1 cellular context compared by ENCODE assay signal in genomic region chr19:35643255-35644205, GRCh38.
TF ChIP-seq lines count a peak whose summit lies in the region.

No MANE protein-coding gene starts in this region.

TF ChIP-seq in K562, 482 proteins besides CTCF, POLR2A, EP300 and RAD21 (continued from another document and continues in another):
- TF ChIP-seq, protein P1, sequence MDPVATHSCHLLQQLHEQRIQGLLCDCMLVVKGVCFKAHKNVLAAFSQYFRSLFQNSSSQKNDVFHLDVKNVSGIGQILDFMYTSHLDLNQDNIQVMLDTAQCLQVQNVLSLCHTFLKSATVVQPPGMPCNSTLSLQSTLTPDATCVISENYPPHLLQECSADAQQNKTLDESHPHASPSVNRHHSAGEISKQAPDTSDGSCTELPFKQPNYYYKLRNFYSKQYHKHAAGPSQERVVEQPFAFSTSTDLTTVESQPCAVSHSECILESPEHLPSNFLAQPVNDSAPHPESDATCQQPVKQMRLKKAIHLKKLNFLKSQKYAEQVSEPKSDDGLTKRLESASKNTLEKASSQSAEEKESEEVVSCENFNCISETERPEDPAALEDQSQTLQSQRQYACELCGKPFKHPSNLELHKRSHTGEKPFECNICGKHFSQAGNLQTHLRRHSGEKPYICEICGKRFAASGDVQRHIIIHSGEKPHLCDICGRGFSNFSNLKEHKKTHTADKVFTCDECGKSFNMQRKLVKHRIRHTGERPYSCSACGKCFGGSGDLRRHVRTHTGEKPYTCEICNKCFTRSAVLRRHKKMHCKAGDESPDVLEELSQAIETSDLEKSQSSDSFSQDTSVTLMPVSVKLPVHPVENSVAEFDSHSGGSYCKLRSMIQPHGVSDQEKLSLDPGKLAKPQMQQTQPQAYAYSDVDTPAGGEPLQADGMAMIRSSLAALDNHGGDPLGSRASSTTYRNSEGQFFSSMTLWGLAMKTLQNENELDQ (CRISPR knock-in tag; IDR thresholded peaks at IDR 0.05; ENCODE audit: borderline replicate concordance) = peak; percentile 78; the same call in 1 of the 2 replicates
- TF ChIP-seq ZNF707 (CRISPR knock-in tag; conservative IDR thresholded peaks at IDR 0.05) = no peak
- TF ChIP-seq, protein P2, sequence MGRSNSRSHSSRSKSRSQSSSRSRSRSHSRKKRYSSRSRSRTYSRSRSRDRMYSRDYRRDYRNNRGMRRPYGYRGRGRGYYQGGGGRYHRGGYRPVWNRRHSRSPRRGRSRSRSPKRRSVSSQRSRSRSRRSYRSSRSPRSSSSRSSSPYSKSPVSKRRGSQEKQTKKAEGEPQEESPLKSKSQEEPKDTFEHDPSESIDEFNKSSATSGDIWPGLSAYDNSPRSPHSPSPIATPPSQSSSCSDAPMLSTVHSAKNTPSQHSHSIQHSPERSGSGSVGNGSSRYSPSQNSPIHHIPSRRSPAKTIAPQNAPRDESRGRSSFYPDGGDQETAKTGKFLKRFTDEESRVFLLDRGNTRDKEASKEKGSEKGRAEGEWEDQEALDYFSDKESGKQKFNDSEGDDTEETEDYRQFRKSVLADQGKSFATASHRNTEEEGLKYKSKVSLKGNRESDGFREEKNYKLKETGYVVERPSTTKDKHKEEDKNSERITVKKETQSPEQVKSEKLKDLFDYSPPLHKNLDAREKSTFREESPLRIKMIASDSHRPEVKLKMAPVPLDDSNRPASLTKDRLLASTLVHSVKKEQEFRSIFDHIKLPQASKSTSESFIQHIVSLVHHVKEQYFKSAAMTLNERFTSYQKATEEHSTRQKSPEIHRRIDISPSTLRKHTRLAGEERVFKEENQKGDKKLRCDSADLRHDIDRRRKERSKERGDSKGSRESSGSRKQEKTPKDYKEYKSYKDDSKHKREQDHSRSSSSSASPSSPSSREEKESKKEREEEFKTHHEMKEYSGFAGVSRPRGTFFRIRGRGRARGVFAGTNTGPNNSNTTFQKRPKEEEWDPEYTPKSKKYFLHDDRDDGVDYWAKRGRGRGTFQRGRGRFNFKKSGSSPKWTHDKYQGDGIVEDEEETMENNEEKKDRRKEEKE (IDR thresholded peaks at IDR 0.05; ENCODE audit: borderline replicate concordance in 1 of 2, control insufficient read depth in 1 of 2, low read depth in 2 of 2, low read length in 1 of 2) = peak in 1 of 2 experiments; percentile 94; a peak in 2 of 4 replicates
- TF ChIP-seq ZNF311 (CRISPR knock-in tag; IDR thresholded peaks at IDR 0.05) = 0 out of 2 replicates have a peak, but pooled peaks have one; percentile 63
- peak; percentile 49; the same call in 1 of the 2 replicates for TF ChIP-seq ESRRA (IDR thresholded peaks at IDR 0.05; ENCODE audit: borderline replicate concordance, low read depth)
- TF ChIP-seq, protein P3, sequence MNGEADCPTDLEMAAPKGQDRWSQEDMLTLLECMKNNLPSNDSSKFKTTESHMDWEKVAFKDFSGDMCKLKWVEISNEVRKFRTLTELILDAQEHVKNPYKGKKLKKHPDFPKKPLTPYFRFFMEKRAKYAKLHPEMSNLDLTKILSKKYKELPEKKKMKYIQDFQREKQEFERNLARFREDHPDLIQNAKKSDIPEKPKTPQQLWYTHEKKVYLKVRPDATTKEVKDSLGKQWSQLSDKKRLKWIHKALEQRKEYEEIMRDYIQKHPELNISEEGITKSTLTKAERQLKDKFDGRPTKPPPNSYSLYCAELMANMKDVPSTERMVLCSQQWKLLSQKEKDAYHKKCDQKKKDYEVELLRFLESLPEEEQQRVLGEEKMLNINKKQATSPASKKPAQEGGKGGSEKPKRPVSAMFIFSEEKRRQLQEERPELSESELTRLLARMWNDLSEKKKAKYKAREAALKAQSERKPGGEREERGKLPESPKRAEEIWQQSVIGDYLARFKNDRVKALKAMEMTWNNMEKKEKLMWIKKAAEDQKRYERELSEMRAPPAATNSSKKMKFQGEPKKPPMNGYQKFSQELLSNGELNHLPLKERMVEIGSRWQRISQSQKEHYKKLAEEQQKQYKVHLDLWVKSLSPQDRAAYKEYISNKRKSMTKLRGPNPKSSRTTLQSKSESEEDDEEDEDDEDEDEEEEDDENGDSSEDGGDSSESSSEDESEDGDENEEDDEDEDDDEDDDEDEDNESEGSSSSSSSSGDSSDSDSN (IDR thresholded peaks at IDR 0.05; ENCODE audit: borderline replicate concordance in 1 of 2, low read depth in 2 of 2, low read length in 2 of 2) = peak; percentile 89 to 94; a peak in 3 of 4 replicates
- TF ChIP-seq ZNF124 (CRISPR knock-in tag; IDR thresholded peaks at IDR 0.05) = 0 out of 2 replicates have a peak, but pooled peaks have one; percentile 21
- TF ChIP-seq, protein P4, sequence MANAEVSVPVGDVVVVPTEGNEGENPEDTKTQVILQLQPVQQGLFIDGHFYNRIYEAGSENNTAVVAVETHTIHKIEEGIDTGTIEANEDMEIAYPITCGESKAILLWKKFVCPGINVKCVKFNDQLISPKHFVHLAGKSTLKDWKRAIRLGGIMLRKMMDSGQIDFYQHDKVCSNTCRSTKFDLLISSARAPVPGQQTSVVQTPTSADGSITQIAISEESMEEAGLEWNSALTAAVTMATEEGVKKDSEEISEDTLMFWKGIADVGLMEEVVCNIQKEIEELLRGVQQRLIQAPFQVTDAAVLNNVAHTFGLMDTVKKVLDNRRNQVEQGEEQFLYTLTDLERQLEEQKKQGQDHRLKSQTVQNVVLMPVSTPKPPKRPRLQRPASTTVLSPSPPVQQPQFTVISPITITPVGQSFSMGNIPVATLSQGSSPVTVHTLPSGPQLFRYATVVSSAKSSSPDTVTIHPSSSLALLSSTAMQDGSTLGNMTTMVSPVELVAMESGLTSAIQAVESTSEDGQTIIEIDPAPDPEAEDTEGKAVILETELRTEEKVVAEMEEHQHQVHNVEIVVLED (CRISPR knock-in tag; IDR thresholded peaks at IDR 0.05) = peak; percentile 49; the same call in 1 of the 2 replicates
- TF ChIP-seq KAT7 (CRISPR knock-in tag; IDR thresholded peaks at IDR 0.05; ENCODE audit: borderline replicate concordance) = peak; percentile 84; the same call in 1 of the 2 replicates
- TF ChIP-seq EWSR1 (IDR thresholded peaks at IDR 0.05; ENCODE audit: borderline replicate concordance, low read depth, partially characterized antibody) = no peak
- TF ChIP-seq ZNF121 (CRISPR knock-in tag; conservative IDR thresholded peaks at IDR 0.05) = 0 out of 2 replicates have a peak, but pooled peaks have one; percentile 28
- TF ChIP-seq ELF1 (tag; IDR thresholded peaks at IDR 0.05) = no peak
- TF ChIP-seq KLF16 (IDR thresholded peaks at IDR 0.05) = no peak
- TF ChIP-seq E2F5 (CRISPR knock-in tag; IDR thresholded peaks at IDR 0.05) = peak; percentile 95
- TF ChIP-seq SIN3A (IDR thresholded peaks at IDR 0.05; ENCODE audit: borderline replicate concordance in 2 of 2, control insufficient read depth in 1 of 2, low read depth in 2 of 2, low read length in 2 of 2) = peak; percentile 72 to 80; a peak in 3 of 4 replicates
- no peak; the same call in 1 of the 2 replicates for TF ChIP-seq ZBTB43 (CRISPR knock-in tag; IDR thresholded peaks at IDR 0.05)
- 0 out of 2 replicates have a peak, but pooled peaks have one; percentile 46 for TF ChIP-seq ZNF12 (CRISPR knock-in tag; IDR thresholded peaks at IDR 0.05)
- peak in 1 of 2 experiments; percentile 82; a peak in 1 of 4 replicates for TF ChIP-seq FOXA3 (CRISPR knock-in tag; conservative IDR thresholded peaks at IDR 0.05 in 1 of 2, IDR thresholded peaks at IDR 0.05 in 1 of 2)
- TF ChIP-seq HMG20A (CRISPR knock-in tag; conservative IDR thresholded peaks at IDR 0.05) = no peak
- TF ChIP-seq TGIF2 (CRISPR knock-in tag; IDR thresholded peaks at IDR 0.05) = peak; percentile 82; the same call in 1 of the 2 replicates
- TF ChIP-seq TAF15 (IDR thresholded peaks at IDR 0.05; ENCODE audit: low read depth, low read length) = no peak
- TF ChIP-seq CBX2 (IDR thresholded peaks at IDR 0.05; ENCODE audit: insufficient read depth, low read length, poor library complexity, severe bottlenecking) = no peak
- no peak for TF ChIP-seq ZNF436 (CRISPR knock-in tag; IDR thresholded peaks at IDR 0.05)
- TF ChIP-seq ZBTB26 (CRISPR knock-in tag; IDR thresholded peaks at IDR 0.05) = no peak
- TF ChIP-seq, protein P5, sequence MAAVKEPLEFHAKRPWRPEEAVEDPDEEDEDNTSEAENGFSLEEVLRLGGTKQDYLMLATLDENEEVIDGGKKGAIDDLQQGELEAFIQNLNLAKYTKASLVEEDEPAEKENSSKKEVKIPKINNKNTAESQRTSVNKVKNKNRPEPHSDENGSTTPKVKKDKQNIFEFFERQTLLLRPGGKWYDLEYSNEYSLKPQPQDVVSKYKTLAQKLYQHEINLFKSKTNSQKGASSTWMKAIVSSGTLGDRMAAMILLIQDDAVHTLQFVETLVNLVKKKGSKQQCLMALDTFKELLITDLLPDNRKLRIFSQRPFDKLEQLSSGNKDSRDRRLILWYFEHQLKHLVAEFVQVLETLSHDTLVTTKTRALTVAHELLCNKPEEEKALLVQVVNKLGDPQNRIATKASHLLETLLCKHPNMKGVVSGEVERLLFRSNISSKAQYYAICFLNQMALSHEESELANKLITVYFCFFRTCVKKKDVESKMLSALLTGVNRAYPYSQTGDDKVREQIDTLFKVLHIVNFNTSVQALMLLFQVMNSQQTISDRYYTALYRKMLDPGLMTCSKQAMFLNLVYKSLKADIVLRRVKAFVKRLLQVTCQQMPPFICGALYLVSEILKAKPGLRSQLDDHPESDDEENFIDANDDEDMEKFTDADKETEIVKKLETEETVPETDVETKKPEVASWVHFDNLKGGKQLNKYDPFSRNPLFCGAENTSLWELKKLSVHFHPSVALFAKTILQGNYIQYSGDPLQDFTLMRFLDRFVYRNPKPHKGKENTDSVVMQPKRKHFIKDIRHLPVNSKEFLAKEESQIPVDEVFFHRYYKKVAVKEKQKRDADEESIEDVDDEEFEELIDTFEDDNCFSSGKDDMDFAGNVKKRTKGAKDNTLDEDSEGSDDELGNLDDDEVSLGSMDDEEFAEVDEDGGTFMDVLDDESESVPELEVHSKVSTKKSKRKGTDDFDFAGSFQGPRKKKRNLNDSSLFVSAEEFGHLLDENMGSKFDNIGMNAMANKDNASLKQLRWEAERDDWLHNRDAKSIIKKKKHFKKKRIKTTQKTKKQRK (IDR thresholded peaks at IDR 0.05; ENCODE audit: borderline replicate concordance, low read depth, low read length) = no peak
- TF ChIP-seq, protein P6, sequence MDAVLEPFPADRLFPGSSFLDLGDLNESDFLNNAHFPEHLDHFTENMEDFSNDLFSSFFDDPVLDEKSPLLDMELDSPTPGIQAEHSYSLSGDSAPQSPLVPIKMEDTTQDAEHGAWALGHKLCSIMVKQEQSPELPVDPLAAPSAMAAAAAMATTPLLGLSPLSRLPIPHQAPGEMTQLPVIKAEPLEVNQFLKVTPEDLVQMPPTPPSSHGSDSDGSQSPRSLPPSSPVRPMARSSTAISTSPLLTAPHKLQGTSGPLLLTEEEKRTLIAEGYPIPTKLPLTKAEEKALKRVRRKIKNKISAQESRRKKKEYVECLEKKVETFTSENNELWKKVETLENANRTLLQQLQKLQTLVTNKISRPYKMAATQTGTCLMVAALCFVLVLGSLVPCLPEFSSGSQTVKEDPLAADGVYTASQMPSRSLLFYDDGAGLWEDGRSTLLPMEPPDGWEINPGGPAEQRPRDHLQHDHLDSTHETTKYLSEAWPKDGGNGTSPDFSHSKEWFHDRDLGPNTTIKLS (IDR thresholded peaks at IDR 0.05; ENCODE audit: borderline replicate concordance, low read depth) = peak; percentile 42; the same call in 1 of the 2 replicates
- TF ChIP-seq E2F1 (CRISPR knock-in tag; IDR thresholded peaks at IDR 0.05) = peak; percentile 95
- TF ChIP-seq L3MBTL2 (IDR thresholded peaks at IDR 0.05) = peak; percentile 99
- TF ChIP-seq, protein P7, sequence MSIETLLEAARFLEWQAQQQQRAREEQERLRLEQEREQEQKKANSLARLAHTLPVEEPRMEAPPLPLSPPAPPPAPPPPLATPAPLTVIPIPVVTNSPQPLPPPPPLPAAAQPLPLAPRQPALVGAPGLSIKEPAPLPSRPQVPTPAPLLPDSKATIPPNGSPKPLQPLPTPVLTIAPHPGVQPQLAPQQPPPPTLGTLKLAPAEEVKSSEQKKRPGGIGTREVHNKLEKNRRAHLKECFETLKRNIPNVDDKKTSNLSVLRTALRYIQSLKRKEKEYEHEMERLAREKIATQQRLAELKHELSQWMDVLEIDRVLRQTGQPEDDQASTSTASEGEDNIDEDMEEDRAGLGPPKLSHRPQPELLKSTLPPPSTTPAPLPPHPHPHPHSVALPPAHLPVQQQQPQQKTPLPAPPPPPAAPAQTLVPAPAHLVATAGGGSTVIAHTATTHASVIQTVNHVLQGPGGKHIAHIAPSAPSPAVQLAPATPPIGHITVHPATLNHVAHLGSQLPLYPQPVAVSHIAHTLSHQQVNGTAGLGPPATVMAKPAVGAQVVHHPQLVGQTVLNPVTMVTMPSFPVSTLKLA (conservative IDR thresholded peaks at IDR 0.05) = peak; percentile 75 to 93
